1 cellular context compared by ENCODE assay signal in genomic region chr7:150938566-150938965, GRCh38.
TF ChIP-seq lines count a peak whose summit lies in the region.

No MANE protein-coding gene starts in this region.

TF ChIP-seq in WTC11, 78 proteins besides CTCF, POLR2A, EP300 and RAD21:
- no peak for TF ChIP-seq TEAD1 (CRISPR knock-in tag; IDR thresholded peaks at IDR 0.05)
- peak; percentile 5; the same call in 1 of the 2 replicates for TF ChIP-seq PRDM15 (CRISPR knock-in tag; IDR thresholded peaks at IDR 0.05)
